Comparison of ENCODE assay signal across 8 cellular contexts in the genomic region with DNA sequence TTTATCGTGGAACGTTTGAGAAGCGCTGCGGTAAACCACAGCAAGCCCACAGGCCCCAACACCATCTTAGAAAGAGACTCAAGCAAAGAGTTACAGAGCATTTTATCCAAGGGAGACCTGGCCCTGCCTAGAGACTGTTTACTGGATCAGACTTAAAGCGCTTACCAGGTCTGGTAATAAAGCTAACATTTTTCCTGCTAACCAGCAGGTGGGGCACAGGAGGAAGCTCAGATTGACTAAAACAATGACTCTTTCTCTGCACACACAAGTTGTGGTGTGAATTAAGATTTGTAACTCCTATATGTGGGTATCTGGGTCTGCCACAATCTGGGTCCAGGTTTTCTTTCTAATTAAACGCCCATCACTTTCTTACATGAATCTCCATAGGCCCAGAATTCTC.
DNase-seq lines count a peak whose midpoint lies in the region; ATAC-seq and TF ChIP-seq lines count a peak whose summit lies in the region.

No MANE protein-coding gene starts in this region.

- H3K36me3 ChIP-seq in esophagus squamous epithelium = no peaks in the 10 kb centered on the region

- H3K9me3 ChIP-seq in esophagus squamous epithelium = no peaks in the 10 kb centered on the region

- no peak overlapping the region for H3K4me3 ChIP-seq in esophagus squamous epithelium

- intact Hi-C loops in esophagus squamous epithelium (cut with DNase I) = no loop called here

- ATAC-seq in HG03520 (IDR thresholded peaks at IDR 0.05; ENCODE audit: unreplicated experiment) (no peak), HG02571 (IDR thresholded peaks at IDR 0.05; ENCODE audit: unreplicated experiment) (no peak)

- H3K4me1 ChIP-seq in esophagus squamous epithelium = no peaks in the 10 kb centered on the region

- TF ChIP-seq CTCF in 22Rv1 (IDR thresholded peaks at IDR 0.05) (peak; percentile 66), GM12873 (IDR thresholded peaks at IDR 0.05; ENCODE audit: insufficient read depth, low read depth, low read length, missing control alignments) (peak; percentile 42), esophagus squamous epithelium (IDR thresholded peaks at IDR 0.05) (peak in 5 of 6 experiments; percentile 15 to 59 (median 34))

- TF ChIP-seq POLR2A in esophagus squamous epithelium (IDR thresholded peaks at IDR 0.05) = no peak

- H3K27ac ChIP-seq in 22Rv1 (no peak overlapping the region), esophagus squamous epithelium (no peak overlapping the region)

- H3K27me3 ChIP-seq in esophagus squamous epithelium = peaks cover 0 to 3% (median 0%) of the 10 kb centered on the region in 4 donors

- 78 to 80% methylated on average over 6 of the region's 6 CpGs for WGBS in esophagus squamous epithelium, 2 donors

- DNase-seq in NOMO-1 (lab: John Stamatoyannopoulos, UW; ENCODE audit: unreplicated experiment in 2 of 2) (peak; percentile 8 to 23), esophagus squamous epithelium (lab: John Stamatoyannopoulos, UW) (no peak), dedifferentiated amniotic fluid mesenchymal stem cell (ENCODE audit: extremely low spot score) (no peak)
- no peak for DNase-seq in activated T-cell treated with anti-CD3 and anti-CD28 coated beads, Interleukin-2, amount 50 U/mL, for 48 hours

Comparison
In these comparisons a context has a peak if more than half of its experiments do, and no peak if none do; other contexts are left out.
1. DNase-seq: peak in NOMO-1 (2 of 2); none in esophagus squamous epithelium (single experiment), activated T-cell treated with anti-CD3 and anti-CD28 coated beads, Interleukin-2, amount 50 U/mL, for 48 hours (0 of 2) and dedifferentiated amniotic fluid mesenchymal stem cell (single experiment).
2. Peak in every context shown above with its lines, with median percentiles within 50 percentile points of each other: CTCF ChIP-seq.